Comparison of ENCODE assay signal across 1 cellular context in genomic region chr6:1589208-1589607, GRCh38.
TF ChIP-seq lines count a peak whose summit lies in the region.

No MANE protein-coding gene starts in this region.

TF ChIP-seq in HepG2, 621 proteins besides CTCF, POLR2A, EP300 and RAD21 (continues in another document):
- TF ChIP-seq E2F5 (CRISPR knock-in tag; conservative IDR thresholded peaks at IDR 0.05) (no peak), SRSF1 (optimal IDR thresholded peaks at IDR 0.05; ENCODE audit: low read depth, low read length) (no peak), ZNF782 (CRISPR knock-in tag; IDR thresholded peaks at IDR 0.05; ENCODE audit: borderline replicate concordance) (no peak), POLR2AphosphoS2 (IDR thresholded peaks at IDR 0.05; ENCODE audit: low read depth, low read length) (no peak), ZNF749 (CRISPR knock-in tag; IDR thresholded peaks at IDR 0.05; ENCODE audit: borderline replicate concordance) (no peak), NCOA1 (CRISPR knock-in tag; IDR thresholded peaks at IDR 0.05) (no peak), SOX6 (IDR thresholded peaks at IDR 0.05) (no peak), SOX6 (CRISPR knock-in tag; IDR thresholded peaks at IDR 0.05) (peak; percentile 23; the same call in 1 of the 2 replicates), CEBPG (CRISPR knock-in tag; IDR thresholded peaks at IDR 0.05) (peak; percentile 38; the same call in 1 of the 2 replicates), MNT (IDR thresholded peaks at IDR 0.05) (no peak), ZNF335 (CRISPR knock-in tag; IDR thresholded peaks at IDR 0.05) (peak; percentile 67; the same call in 1 of the 2 replicates), TIGD3 (CRISPR knock-in tag; IDR thresholded peaks at IDR 0.05; ENCODE audit: borderline replicate concordance) (no peak), ZNF556 (CRISPR knock-in tag; IDR thresholded peaks at IDR 0.05; ENCODE audit: borderline replicate concordance) (no peak), ZNF205 (CRISPR knock-in tag; IDR thresholded peaks at IDR 0.05) (no peak), ZBTB3 (CRISPR knock-in tag; IDR thresholded peaks at IDR 0.05; ENCODE audit: borderline replicate concordance, low read depth) (no peak), MED1 (CRISPR knock-in tag; IDR thresholded peaks at IDR 0.05) (no peak), HES4 (CRISPR knock-in tag; IDR thresholded peaks at IDR 0.05; ENCODE audit: borderline replicate concordance) (no peak), ZNF143 (CRISPR knock-in tag; IDR thresholded peaks at IDR 0.05) (no peak), ZNF564 (CRISPR knock-in tag; IDR thresholded peaks at IDR 0.05) (no peak), DBP (CRISPR knock-in tag; IDR thresholded peaks at IDR 0.05; ENCODE audit: not compliant biosample characterization) (no peak), AKNA (CRISPR knock-in tag; IDR thresholded peaks at IDR 0.05; ENCODE audit: borderline replicate concordance) (no peak), ZNF691 (CRISPR knock-in tag; IDR thresholded peaks at IDR 0.05; ENCODE audit: borderline replicate concordance, low read depth) (no peak), ZNF639 (CRISPR knock-in tag; conservative IDR thresholded peaks at IDR 0.05) (no peak), MAFK (conservative IDR thresholded peaks at IDR 0.05 in 1 of 2, IDR thresholded peaks at IDR 0.05 in 1 of 2; ENCODE audit: low read length in 2 of 2) (no peak), ZSCAN12 (CRISPR knock-in tag; IDR thresholded peaks at IDR 0.05) (no peak), FOXA3 (CRISPR knock-in tag; IDR thresholded peaks at IDR 0.05) (no peak), ZNF251 (CRISPR knock-in tag; IDR thresholded peaks at IDR 0.05) (no peak), TCF7 (IDR thresholded peaks at IDR 0.05; ENCODE audit: low read depth) (peak; percentile 59), HNF4A (CRISPR knock-in tag; IDR thresholded peaks at IDR 0.05) (peak; percentile 56), CSRNP2 (CRISPR knock-in tag; conservative IDR thresholded peaks at IDR 0.05; ENCODE audit: low read depth) (no peak), HHEX (CRISPR knock-in tag; IDR thresholded peaks at IDR 0.05) (no peak), HNF4G (IDR thresholded peaks at IDR 0.05; ENCODE audit: borderline replicate concordance, low read depth, low read length) (no peak), HNF4G (CRISPR knock-in tag; IDR thresholded peaks at IDR 0.05; ENCODE audit: borderline replicate concordance, low read depth) (no peak), ZBTB4 (CRISPR knock-in tag; IDR thresholded peaks at IDR 0.05; ENCODE audit: borderline replicate concordance) (no peak), NPAS2 (CRISPR knock-in tag; IDR thresholded peaks at IDR 0.05; ENCODE audit: borderline replicate concordance) (no peak), ZNF746 (CRISPR knock-in tag; IDR thresholded peaks at IDR 0.05) (no peak), GATA4 (IDR thresholded peaks at IDR 0.05; ENCODE audit: borderline replicate concordance, low read depth) (no peak), ZNF3 (CRISPR knock-in tag; IDR thresholded peaks at IDR 0.05) (no peak), ZNF12 (CRISPR knock-in tag; IDR thresholded peaks at IDR 0.05) (peak; percentile 41; the same call in 1 of the 2 replicates), GATAD2A (CRISPR knock-in tag; IDR thresholded peaks at IDR 0.05) (peak; percentile 42; the same call in 1 of the 2 replicates), ZXDC (CRISPR knock-in tag; IDR thresholded peaks at IDR 0.05) (no peak), SNAPC5 (CRISPR knock-in tag; IDR thresholded peaks at IDR 0.05; ENCODE audit: borderline replicate concordance) (no peak), SMC3 (IDR thresholded peaks at IDR 0.05; ENCODE audit: low read length) (no peak), NR2F2 (IDR thresholded peaks at IDR 0.05; ENCODE audit: borderline replicate concordance, low read depth) (no peak)
